ENCODE assay signal across 20 cellular contexts in genomic region chr10:33150146-33150545, GRCh38.
DNase-seq lines count a peak whose midpoint lies in the region; ATAC-seq and TF ChIP-seq lines count a peak whose summit lies in the region.
"Had no signal": no experiment of that assay in that cellular context is flagged by ENCODE, and none has a peak within 500 bp of the region (broad histone marks: within the 10 kb centered on the region; RNA-seq: fewer than 3 reads in every experiment).

No MANE protein-coding gene starts in this region.

- H3K79me2 ChIP-seq in OCI-LY7 (ENCODE audit: insufficient read depth, low read depth, low read length): no peaks in the 10 kb centered on the region

- H3K4me3 Mint-ChIP-seq in activated T-helper 17 cell treated with anti-CD3 and anti-CD28 coated beads, Interleukin-2, amount 50 U/mL, for 72 hours: peak overlapping the region; percentile 29

- POLR2A ChIA-PET in OCI-LY7 (lab: Charles Lee): interaction anchor here (0.5 kb wide), 1 partner anchor 10 kb away, joined by 5 read pairs; no protein-coding TSS in a partner anchor

- peak overlapping the region; percentile 56; the same call in 1 of the 2 replicates for H3K4me2 ChIP-seq in OCI-LY7 (ENCODE audit: low read length)
- H3K4me2 ChIP-seq: BLaER1 treated with 17β-estradiol and CSF1 and Interleukin-3, amounts not matched to agents 10 nM and 100 nM had no signal

- H4K20me1 ChIP-seq in OCI-LY7 (ENCODE audit: insufficient read depth, low read length): no peaks in the 10 kb centered on the region
- H4K20me1 ChIP-seq: BLaER1 treated with 17β-estradiol and CSF1 and Interleukin-3, amounts not matched to agents 10 nM and 100 nM had no signal

- DNase-seq in Right ventricle myocardium superior (no peak), cardiac septum (ENCODE audit: low spot score) (no peak), OCI-LY7 (ENCODE audit: low spot score) (no peak), left ventricle myocardium superior (no peak), WERI-Rb-1 (no peak), germinal center (ENCODE audit: low spot score) (no peak)
- DNase-seq: COR-L47, DMS153, Karpas-422, MG63, NCI-H1092, NCI-H1694, NCI-H2107, NCI-H2227 treated with DMSO at 0.1 percent for 48 hours, NCI-H524 treated with DMSO at 0.1 percent for 48 hours, Peyer's patch, SHP77 had no signal

- no peaks in the 10 kb centered on the region for H3K27me3 ChIP-seq in WERI-Rb-1 (ENCODE audit: insufficient read depth, low read depth, severe bottlenecking)
- H3K27me3 ChIP-seq: BLaER1 treated with 17β-estradiol and CSF1 and Interleukin-3, amounts not matched to agents 10 nM and 100 nM; MG63; Peyer's patch had no signal

- H3K36me3 ChIP-seq in OCI-LY7 (ENCODE audit: insufficient read depth, low read length) (no peaks in the 10 kb centered on the region; the same call in 1 of the 2 replicates), WERI-Rb-1 (no peaks in the 10 kb centered on the region)
- H3K36me3 ChIP-seq: BLaER1 treated with 17β-estradiol and CSF1 and Interleukin-3, amounts not matched to agents 10 nM and 100 nM; MG63; Peyer's patch had no signal

- no TSS peak for BruUV-seq in OCI-LY7 (replicated peaks; lab: Mats Ljungman, UMichigan)

- no peaks in the 10 kb centered on the region for H3K27me3 Mint-ChIP-seq in activated T-helper 17 cell treated with anti-CD3 and anti-CD28 coated beads, Interleukin-2, amount 50 U/mL, for 72 hours

- H3K27ac ChIP-seq in OCI-LY7 (ENCODE audit: low read depth, low read length, poor library complexity, severe bottlenecking): peak overlapping the region; percentile 81
- no peak overlapping the region for H3K27ac ChIP-seq in WERI-Rb-1
- H3K27ac ChIP-seq: BLaER1 treated with 17β-estradiol and CSF1 and Interleukin-3, amounts not matched to agents 10 nM and 100 nM; Peyer's patch had no signal

- H3K9me2 ChIP-seq in OCI-LY7 (ENCODE audit: insufficient read depth, low read length): no peaks in the 10 kb centered on the region

- TF ChIP-seq CTCF in OCI-LY7 (conservative IDR thresholded peaks at IDR 0.05; ENCODE audit: low read length): no peak
- no peak for TF ChIP-seq CTCF in WERI-Rb-1 (IDR thresholded peaks at IDR 0.05; ENCODE audit: low read depth, low read length)

- no peaks in the 10 kb centered on the region for H3K36me3 Mint-ChIP-seq in activated T-helper 17 cell treated with anti-CD3 and anti-CD28 coated beads, Interleukin-2, amount 50 U/mL, for 72 hours (ENCODE audit: low read depth)

- peak overlapping the region; percentile 47; the same call in 1 of the 2 replicates for H2AFZ ChIP-seq in OCI-LY7 (ENCODE audit: low read length)

- H3K4me1 ChIP-seq in OCI-LY7 (ENCODE audit: insufficient read depth, low read length, poor library complexity, severe bottlenecking): peaks cover 52% of the 10 kb centered on the region
- H3K4me1 ChIP-seq: Peyer's patch had no signal

- CTCF ChIA-PET in OCI-LY7 (lab: Charles Lee; ENCODE audit: unreplicated experiment): no interaction called here

- ATAC-seq in Right ventricle myocardium superior (ENCODE audit: poor library complexity) (peak; percentile 12), left ventricle myocardium superior (peak; percentile 46), GM21367 (IDR thresholded peaks at IDR 0.05; ENCODE audit: unreplicated experiment) (no peak)
- ATAC-seq in activated T-helper 17 cell treated with anti-CD3 and anti-CD28 coated beads, Interleukin-2, amount 50 U/mL, for 72 hours (replicated peaks): no peak

- intact Hi-C loops in Right ventricle myocardium superior (cut with DNase I): no loop called here
- intact Hi-C loops in cardiac septum (cut with DNase I): loop anchor here (5.0 to 10.0 kb wide), 2 partner anchors 33 to 355 kb away; no protein-coding TSS in a partner anchor
- intact Hi-C loops in OCI-LY7 (cut with micrococcal nuclease; ENCODE audit: unreplicated experiment): loop anchor here (2.0 to 10.0 kb wide), 3 partner anchors 35 to 255 kb away; no protein-coding TSS in a partner anchor
- intact Hi-C loops in left ventricle myocardium superior (cut with micrococcal nuclease): no loop called here

- peaks cover 16% of the 10 kb centered on the region; the same call in 1 of the 2 replicates for H3K9me3 ChIP-seq in OCI-LY7 (ENCODE audit: low read length)
- H3K9me3 ChIP-seq in WERI-Rb-1 (ENCODE audit: severe bottlenecking): no peaks in the 10 kb centered on the region
- H3K9me3 ChIP-seq: MG63, Peyer's patch had no signal

- no peak overlapping the region for H3K4me3 ChIP-seq in OCI-LY7 (ENCODE audit: low read depth, low read length, poor library complexity, severe bottlenecking)
- H3K4me3 ChIP-seq in WERI-Rb-1 (ENCODE audit: low read depth, low read length): no peak overlapping the region
- H3K4me3 ChIP-seq: BLaER1 treated with 17β-estradiol and CSF1 and Interleukin-3, amounts not matched to agents 10 nM and 100 nM; MG63; Peyer's patch had no signal

- H3K4me1 Mint-ChIP-seq in activated T-helper 17 cell treated with anti-CD3 and anti-CD28 coated beads, Interleukin-2, amount 50 U/mL, for 72 hours: peaks cover 53% of the 10 kb centered on the region

- peaks cover 8% of the 10 kb centered on the region for H3K9me3 Mint-ChIP-seq in activated T-helper 17 cell treated with anti-CD3 and anti-CD28 coated beads, Interleukin-2, amount 50 U/mL, for 72 hours

- H3K27ac Mint-ChIP-seq in activated T-helper 17 cell treated with anti-CD3 and anti-CD28 coated beads, Interleukin-2, amount 50 U/mL, for 72 hours: peak overlapping the region; percentile 74

Comparison
In these comparisons a context has a peak if more than half of its experiments do, and no peak if none do; other contexts are left out.
1. intact Hi-C loops: an anchor here in cardiac septum (5.0 to 10.0 kb wide) and OCI-LY7 (2.0 to 10.0 kb wide); none called in Right ventricle myocardium superior and left ventricle myocardium superior.
2. ATAC-seq: peak in Right ventricle myocardium superior (single experiment) and left ventricle myocardium superior (single experiment); none in activated T-helper 17 cell treated with anti-CD3 and anti-CD28 coated beads, Interleukin-2, amount 50 U/mL, for 72 hours (single experiment) and GM21367 (single experiment).